36 cellular contexts compared by ENCODE assay signal in genomic region chr1:108612496-108612895, GRCh38. TPM values are rescaled to one million over a fixed set of nuclear protein-coding genes. Genes with fewer than 3 reads are reported as not detected.
"Had no signal": no experiment of that assay in that cellular context is flagged by ENCODE, and none has a peak within 500 bp of the region (broad histone marks: within the 10 kb centered on the region; RNA-seq: fewer than 3 reads in every experiment).

No MANE protein-coding gene starts in this region.

- H3K4me3 Mint-ChIP-seq: activated B cell treated with CpG ODN at 0.5 μM for 24 hours; activated CD8-positive, alpha-beta T cell treated with anti-CD3 and anti-CD28 coated beads for 36 hours; activated naive CD8-positive, alpha-beta T cell treated with anti-CD3 and anti-CD28 coated beads for 36 hours; activated T-cell treated with anti-CD3 and anti-CD28 coated beads, Interleukin-2, amount 50 U/mL, for 72 hours; activated T-helper 17 cell treated with anti-CD3 and anti-CD28 coated beads, Interleukin-2, amount 50 U/mL, for 72 hours; central memory CD8-positive, alpha-beta T cell had no signal

- H3K4me3 ChIP-seq: ascending aorta, cardiac muscle cell, coronary artery had no signal

- H3K27ac ChIP-seq: ascending aorta, cardiac muscle cell, coronary artery, KMS-11, RWPE1, VCaP had no signal

- H3K27ac Mint-ChIP-seq: activated B cell treated with CpG ODN at 0.5 μM for 24 hours; activated CD8-positive, alpha-beta T cell treated with anti-CD3 and anti-CD28 coated beads for 36 hours; activated naive CD8-positive, alpha-beta T cell treated with anti-CD3 and anti-CD28 coated beads for 36 hours; activated T-cell treated with anti-CD3 and anti-CD28 coated beads, Interleukin-2, amount 50 U/mL, for 72 hours; activated T-helper 17 cell treated with anti-CD3 and anti-CD28 coated beads, Interleukin-2, amount 50 U/mL, for 72 hours had no signal

- H3K4me1 ChIP-seq: ascending aorta had no signal

- H3K9me3 Mint-ChIP-seq: activated B cell treated with CpG ODN at 0.5 μM for 24 hours; activated CD8-positive, alpha-beta T cell treated with anti-CD3 and anti-CD28 coated beads for 36 hours; activated naive CD8-positive, alpha-beta T cell treated with anti-CD3 and anti-CD28 coated beads for 36 hours; activated T-cell treated with anti-CD3 and anti-CD28 coated beads, Interleukin-2, amount 50 U/mL, for 72 hours; activated T-helper 17 cell treated with anti-CD3 and anti-CD28 coated beads, Interleukin-2, amount 50 U/mL, for 72 hours; central memory CD8-positive, alpha-beta T cell had no signal

- H3K36me3 ChIP-seq: cardiac muscle cell had no signal

- H3K4me1 Mint-ChIP-seq: activated B cell treated with CpG ODN at 0.5 μM for 24 hours; central memory CD8-positive, alpha-beta T cell had no signal

- H3K9me3 ChIP-seq: ascending aorta had no signal

- ATAC-seq: activated CD8-positive, alpha-beta T cell treated with anti-CD3 and anti-CD28 coated beads for 36 hours; activated T-cell treated with anti-CD3 and anti-CD28 coated beads, Interleukin-2, amount 50 U/mL, for 72 hours; activated T-helper 17 cell treated with anti-CD3 and anti-CD28 coated beads, Interleukin-2, amount 50 U/mL, for 72 hours; PC-3; Right ventricle myocardium inferior; SK-N-SH treated with all-trans-retinoic acid at 6 μM for 48 hours had no signal

- H3K27me3 Mint-ChIP-seq: activated B cell treated with CpG ODN at 0.5 μM for 24 hours; activated CD8-positive, alpha-beta T cell treated with anti-CD3 and anti-CD28 coated beads for 36 hours; activated naive CD8-positive, alpha-beta T cell treated with anti-CD3 and anti-CD28 coated beads for 36 hours; activated T-helper 17 cell treated with anti-CD3 and anti-CD28 coated beads, Interleukin-2, amount 50 U/mL, for 72 hours; central memory CD8-positive, alpha-beta T cell had no signal

- DNase-seq: activated B cell treated with CpG ODN at 0.5 μM for 24 hours; activated CD4-positive, alpha-beta T cell treated with anti-CD3 and anti-CD28 coated beads for 1 hour; activated CD4-positive, alpha-beta T cell treated with anti-CD3 and anti-CD28 coated beads for 48 hours; activated CD8-positive, alpha-beta T cell treated with anti-CD3 and anti-CD28 coated beads for 36 hours; activated effector memory CD4-positive, alpha-beta T cell treated with anti-CD3 and anti-CD28 coated beads, Interleukin-2, amount 50 U/mL, for 16 hours; activated naive CD4-positive, alpha-beta T cell; activated naive CD4-positive, alpha-beta T cell treated with anti-CD3 and anti-CD28 coated beads, Interleukin-2, amount 50 U/mL, for 16 hours; activated naive CD8-positive, alpha-beta T cell treated with anti-CD3 and anti-CD28 coated beads for 36 hours; activated T-cell treated with anti-CD3 and anti-CD28 coated beads, Interleukin-2, amount 50 U/mL, for 1 hour; activated T-cell treated with anti-CD3 and anti-CD28 coated beads, Interleukin-2, amount 50 U/mL, for 72 hours; amniotic stem cell; NCI-H1092 treated with DMSO at 0.1 percent for 48 hours; NCI-H1417; NCI-H146; NCI-H1930; NCI-H2107; NCI-H345; NCI-H510A; NCI-H69; NK-92 treated with Interleukin-12 subunit alpha and Interleukin-12 subunit beta, amount 100 ng/mL, for 24 hours; PC-3; SIG-M5; T-helper 1 cell; T-helper 2 cell; T-helper 9 cell had no signal

- H3K27me3 ChIP-seq: ascending aorta, cardiac muscle cell had no signal

RNA-seq across cellular contexts. Expression of gene HENMT1, which starts 48.4 kb away (rescaled TPM):
- total RNA-seq: ascending aorta, SK-MEL-5 had no signal
